In genomic region chr7:105210721-105211205, GRCh38 we compare ENCODE assay signal across 9 cellular contexts.
A peak's percentile ranks its signal among the peaks of the same experiment; 100 is the strongest.
DNase-seq lines count a peak whose midpoint lies in the region; ATAC-seq, FAIRE-seq and TF ChIP-seq lines count a peak whose summit lies in the region.
"Had no signal": no experiment of that assay in that cellular context is flagged by ENCODE, and none has a peak within 500 bp of the region (broad histone marks: within the 10 kb centered on the region; RNA-seq: fewer than 3 reads in every experiment).

No MANE protein-coding gene starts in this region.

- H3K4me2 ChIP-seq in Loucy (ENCODE audit: low read depth, low read length, poor library complexity, severe bottlenecking): no peak overlapping the region

- no peak for TF ChIP-seq POLR2A in esophagus squamous epithelium (IDR thresholded peaks at IDR 0.05)

- H3K4me1 ChIP-seq in Loucy (ENCODE audit: insufficient read depth, low read length, poor library complexity, severe bottlenecking) (peaks cover 15% of the 10 kb centered on the region), esophagus squamous epithelium (peaks cover 6 to 17% (median 9%) of the 10 kb centered on the region in 3 donors), small intestine (ENCODE audit: control insufficient read depth in 2 of 2, insufficient read depth in 1 of 2, low read depth in 1 of 2, low read length in 1 of 2) (peaks cover 0 to 3% of the 10 kb centered on the region in 2 donors)

- no peaks in the 10 kb centered on the region for H3F3A ChIP-seq in Loucy (ENCODE audit: low read depth)

- 56 to 65% methylated on average over 5 of the region's 5 CpGs for WGBS in esophagus squamous epithelium, 2 donors
- WGBS in small intestine, 3 donors: 45 to 52% (median 48%) methylated on average over 5 of the region's 5 CpGs

- in situ Hi-C loops in GM13976 (cut with MboI; ENCODE audit: low sequenced_read_pairs, unreplicated experiment): no loop called here

- no peak overlapping the region for H3K9ac ChIP-seq in Loucy (ENCODE audit: low read depth, low read length, poor library complexity, severe bottlenecking)

- H4K20me1 ChIP-seq in Loucy (ENCODE audit: insufficient read depth, low read length, poor library complexity, severe bottlenecking): peaks cover 53% of the 10 kb centered on the region

- intact Hi-C loops in esophagus squamous epithelium (cut with DNase I): no loop called here

- H3K27me3 ChIP-seq in Loucy (ENCODE audit: insufficient read depth, low read length, poor library complexity, severe bottlenecking) (no peaks in the 10 kb centered on the region), esophagus squamous epithelium (no peaks in the 10 kb centered on the region), small intestine (ENCODE audit: control insufficient read depth in 2 of 2, insufficient read depth in 2 of 2, low read length in 2 of 2) (no peaks in the 10 kb centered on the region)

- H2AFZ ChIP-seq in Loucy (ENCODE audit: low read length): no peak overlapping the region

- no peaks in the 10 kb centered on the region for H3K9me2 ChIP-seq in Loucy (replicated peaks; ENCODE audit: low read depth, low read length)

- H3K36me3 ChIP-seq in Loucy (ENCODE audit: insufficient read depth, low read length) (no peaks in the 10 kb centered on the region), esophagus squamous epithelium (peaks cover 0 to under 1% (median 0%) of the 10 kb centered on the region in 3 donors), small intestine (ENCODE audit: control insufficient read depth in 2 of 2, insufficient read depth in 2 of 2, low read length in 2 of 2) (no peaks in the 10 kb centered on the region)

- no peak for FAIRE-seq in small intestine (lab: Jason Lieb, UNC)

- H3K9me3 ChIP-seq in Loucy (ENCODE audit: insufficient read depth, low read depth, low read length) (peaks cover 5% of the 10 kb centered on the region; the same call in 1 of the 2 replicates), esophagus squamous epithelium (no peaks in the 10 kb centered on the region), small intestine (ENCODE audit: control insufficient read depth, low read depth) (no peaks in the 10 kb centered on the region)

- peak; percentile 87 for ATAC-seq in GM21526 (IDR thresholded peaks at IDR 0.05; ENCODE audit: low FRiP score, unreplicated experiment)
- ATAC-seq: HCT116 had no signal

- no peak overlapping the region for H3K4me3 ChIP-seq in Loucy (ENCODE audit: low read length, poor library complexity, severe bottlenecking)
- H3K4me3 ChIP-seq in esophagus squamous epithelium: no peak overlapping the region
- no peak overlapping the region for H3K4me3 ChIP-seq in small intestine (ENCODE audit: low read depth in 1 of 2, low read length in 2 of 2)

- TF ChIP-seq CTCF in GM13976 (IDR thresholded peaks at IDR 0.05; ENCODE audit: borderline replicate concordance, control extremely low read depth, extremely low read depth, insufficient read depth, missing control alignments) (no peak), Loucy (conservative IDR thresholded peaks at IDR 0.05; ENCODE audit: low read length) (0 out of 2 replicates have a peak, but pooled peaks have one; percentile 15), esophagus squamous epithelium (IDR thresholded peaks at IDR 0.05) (no peak)

- H3K79me2 ChIP-seq in Loucy (ENCODE audit: insufficient read depth, low read length): peaks cover 99% of the 10 kb centered on the region

- peak; percentile 25 for DNase-seq in GM13976 (ENCODE audit: low spot score)
- no peak for DNase-seq in esophagus squamous epithelium (lab: John Stamatoyannopoulos, UW)
- DNase-seq in small intestine: peak; percentile 60
- no peak for DNase-seq in activated CD4-positive, CD25-positive, alpha-beta regulatory T cell (lab: John Stamatoyannopoulos, UW)
- DNase-seq in NCI-H1930 (lab: John Stamatoyannopoulos, UW): no peak
- no peak for DNase-seq in occipital lobe (lab: John Stamatoyannopoulos, UW)

- peak overlapping the region; percentile 1 to 63 (median 19) for H3K27ac ChIP-seq in esophagus squamous epithelium
- peak overlapping the region in 1 of 2 donors; percentile 68 for H3K27ac ChIP-seq in small intestine (ENCODE audit: low read depth in 1 of 2, low read length in 1 of 2)

Comparison
In these comparisons a context has a peak if more than half of its experiments do, and no peak if none do; other contexts are left out.
1. DNase-seq: peak in GM13976 (single experiment) and small intestine (single experiment); none in esophagus squamous epithelium (single experiment), activated CD4-positive, CD25-positive, alpha-beta regulatory T cell (0 of 4), NCI-H1930 (0 of 2) and occipital lobe (single experiment).